ENCODE assay signal across 1 cellular context in genomic region chr4:159102623-159103405, GRCh38.
TF ChIP-seq lines count a peak whose summit lies in the region.

Gene RAPGEF2, plus strand, starts transcription at chr4:159103079. Its CDS starts 1,084 bp downstream, at chr4:159104163.

TF ChIP-seq in HepG2, 621 proteins besides CTCF, POLR2A, EP300 and RAD21 (continued from another document and continues in another):
- TF ChIP-seq ZNF574 (CRISPR knock-in tag; IDR thresholded peaks at IDR 0.05) (peak; percentile 30; the same call in 1 of the 2 replicates), CBFB (CRISPR knock-in tag; IDR thresholded peaks at IDR 0.05) (peak; percentile 18; the same call in 1 of the 2 replicates), TOPORS (CRISPR knock-in tag; IDR thresholded peaks at IDR 0.05) (0 out of 2 replicates have a peak, but pooled peaks have one; percentile 31), KDM2A (CRISPR knock-in tag; IDR thresholded peaks at IDR 0.05; ENCODE audit: borderline replicate concordance, low read depth) (peak; percentile 35; the same call in 1 of the 2 replicates), SKI (IDR thresholded peaks at IDR 0.05; ENCODE audit: partially characterized antibody) (peak; percentile 83), ZNF335 (CRISPR knock-in tag; IDR thresholded peaks at IDR 0.05) (no peak), ATF7-NPFF (CRISPR knock-in tag; IDR thresholded peaks at IDR 0.05; ENCODE audit: low read depth) (0 out of 2 replicates have a peak, but pooled peaks have one; percentile 43), DRAP1 (CRISPR knock-in tag; IDR thresholded peaks at IDR 0.05) (peak; percentile 63; the same call in 1 of the 2 replicates), ZFY (CRISPR knock-in tag; IDR thresholded peaks at IDR 0.05) (peak; percentile 64), NFYC (CRISPR knock-in tag; IDR thresholded peaks at IDR 0.05) (peak; percentile 76), YEATS4 (CRISPR knock-in tag; IDR thresholded peaks at IDR 0.05; ENCODE audit: borderline replicate concordance) (peak; percentile 44; the same call in 1 of the 2 replicates), KLF12 (CRISPR knock-in tag; IDR thresholded peaks at IDR 0.05; ENCODE audit: borderline replicate concordance) (0 out of 2 replicates have a peak, but pooled peaks have one; percentile 42), ZNF558 (CRISPR knock-in tag; IDR thresholded peaks at IDR 0.05; ENCODE audit: borderline replicate concordance) (peak; percentile 51; the same call in 1 of the 2 replicates), POLR2G (IDR thresholded peaks at IDR 0.05; ENCODE audit: low read depth, low read length) (peak; percentile 73), MAX (IDR thresholded peaks at IDR 0.05) (peak; percentile 54; the same call in 1 of the 2 replicates), ZGPAT (CRISPR knock-in tag; IDR thresholded peaks at IDR 0.05) (peak; percentile 36; the same call in 1 of the 2 replicates), ZBTB37 (CRISPR knock-in tag; IDR thresholded peaks at IDR 0.05) (no peak), ZNF430 (CRISPR knock-in tag; IDR thresholded peaks at IDR 0.05) (peak; percentile 51; the same call in 1 of the 2 replicates), TRAFD1 (CRISPR knock-in tag; IDR thresholded peaks at IDR 0.05; ENCODE audit: borderline replicate concordance) (no peak), MXI1 (IDR thresholded peaks at IDR 0.05; ENCODE audit: borderline replicate concordance, low read depth, low read length) (peak; percentile 61; the same call in 1 of the 3 replicates), ZNF800 (CRISPR knock-in tag; IDR thresholded peaks at IDR 0.05) (0 out of 2 replicates have a peak, but pooled peaks have one; percentile 23), RFX3 (CRISPR knock-in tag; IDR thresholded peaks at IDR 0.05) (peak; percentile 53; the same call in 1 of the 2 replicates), MTERF4 (CRISPR knock-in tag; IDR thresholded peaks at IDR 0.05) (0 out of 2 replicates have a peak, but pooled peaks have one; percentile 82), SNAI1 (CRISPR knock-in tag; IDR thresholded peaks at IDR 0.05; ENCODE audit: borderline replicate concordance) (no peak), BRD4 (CRISPR knock-in tag; IDR thresholded peaks at IDR 0.05) (no peak), FOXK2 (IDR thresholded peaks at IDR 0.05) (no peak), NR1H2 (CRISPR knock-in tag; IDR thresholded peaks at IDR 0.05; ENCODE audit: borderline replicate concordance, low read depth) (no peak), SP1 (IDR thresholded peaks at IDR 0.05) (no peak), SP1 (CRISPR knock-in tag; IDR thresholded peaks at IDR 0.05) (peak; percentile 55), ZNF343 (CRISPR knock-in tag; IDR thresholded peaks at IDR 0.05) (0 out of 2 replicates have a peak, but pooled peaks have one; percentile 16), KMT2A (CRISPR knock-in tag; IDR thresholded peaks at IDR 0.05) (peak; percentile 64), TAF1 (CRISPR knock-in tag; IDR thresholded peaks at IDR 0.05) (peak; percentile 65), GABPA (IDR thresholded peaks at IDR 0.05; ENCODE audit: low read depth, low read length) (peak; percentile 31), GABPA (CRISPR knock-in tag; IDR thresholded peaks at IDR 0.05; ENCODE audit: low read depth) (peak; percentile 73), ZNF281 (CRISPR knock-in tag; IDR thresholded peaks at IDR 0.05; ENCODE audit: borderline replicate concordance) (no peak), SPEN (CRISPR knock-in tag; IDR thresholded peaks at IDR 0.05; ENCODE audit: low read depth) (peak; percentile 58; the same call in 1 of the 2 replicates), HMGXB4 (CRISPR knock-in tag; IDR thresholded peaks at IDR 0.05; ENCODE audit: borderline replicate concordance in 1 of 2, low read depth in 1 of 2) (peak in 1 of 2 experiments; percentile 50; a peak in 2 of 4 replicates)
